In genomic region chr1:111201275-111202090, GRCh38 we compare ENCODE assay signal across 14 cellular contexts. TPM values are rescaled to one million over a fixed set of nuclear protein-coding genes. Genes with fewer than 3 reads are reported as not detected.
DNase-seq lines count a peak whose midpoint lies in the region; ATAC-seq, FAIRE-seq and TF ChIP-seq lines count a peak whose summit lies in the region.
"Had no signal": no experiment of that assay in that cellular context is flagged by ENCODE, and none has a peak within 500 bp of the region (broad histone marks: within the 10 kb centered on the region; RNA-seq: fewer than 3 reads in every experiment).

No MANE protein-coding gene starts in this region.

- no peak for TF ChIP-seq EP300 in K562 (IDR thresholded peaks at IDR 0.05; ENCODE audit: low read length)

- H3K9ac ChIP-seq in Karpas-422 (ENCODE audit: low read length) (no peak overlapping the region), K562 (ENCODE audit: insufficient read depth in 1 of 2, low read depth in 2 of 2, low read length in 2 of 2) (peak overlapping the region in 1 of 2 experiments; percentile 66; a peak in 1 of 4 replicates)

- H3K9me3 ChIP-seq in Karpas-422 (ENCODE audit: low read length): no peaks in the 10 kb centered on the region
- H3K9me3 ChIP-seq in K562 (replicated peaks; ENCODE audit: control insufficient read depth, insufficient read depth, low read depth, low read length): no peaks in the 10 kb centered on the region
- no peaks in the 10 kb centered on the region for H3K9me3 ChIP-seq in neutrophil
- H3K9me3 ChIP-seq: heart left ventricle, mucosa of descending colon had no signal

- H2AFZ ChIP-seq in Karpas-422 (ENCODE audit: low read length) (no peak overlapping the region), K562 (ENCODE audit: low read depth, low read length) (peak overlapping the region; percentile 2; the same call in 1 of the 2 replicates)

- peak; percentile 59 for FAIRE-seq in K562 (lab: Jason Lieb, UNC)
- FAIRE-seq: colon had no signal

- BruUV-seq in K562 (replicated peaks; lab: Mats Ljungman, UMichigan): no TSS peak

- ATAC-seq in K562: peak; percentile 14; the same call in 2 of the 3 replicates
- no peak for ATAC-seq in HG03139 (IDR thresholded peaks at IDR 0.05; ENCODE audit: unreplicated experiment)

- peak overlapping the region; percentile 88 for H3K27ac ChIP-seq in Karpas-422 (ENCODE audit: low read length)
- no peak overlapping the region for H3K27ac ChIP-seq in K562 (ENCODE audit: extremely low read depth, low read depth, low read length)
- peak overlapping the region; percentile 99 for H3K27ac ChIP-seq in neutrophil

- CTCF ChIA-PET in K562 (lab: Yijun Ruan, JAX; ENCODE audit: low intra/inter-chr PET ratio): no interaction called here
- CTCF ChIA-PET in HEK293T (lab: Yijun Ruan, JAX): no interaction called here

- H3K36me3 ChIP-seq in Karpas-422 (ENCODE audit: insufficient read depth, low read length) (peaks cover 12% of the 10 kb centered on the region; the same call in 1 of the 2 replicates), K562 (ENCODE audit: control insufficient read depth, insufficient read depth, low read length) (no peaks in the 10 kb centered on the region), neutrophil (peaks cover 26% of the 10 kb centered on the region)

- TF ChIP-seq CTCF in K562 (IDR thresholded peaks at IDR 0.05 in 2 of 3, conservative IDR thresholded peaks at IDR 0.05 in 1 of 3; ENCODE audit: insufficient read depth in 2 of 3, low read depth in 1 of 3, low read length in 3 of 3) (no peak), neutrophil (IDR thresholded peaks at IDR 0.05) (no peak)

- TF ChIP-seq RAD21 in K562 (CRISPR knock-in tag; conservative IDR thresholded peaks at IDR 0.05 in 1 of 2, IDR thresholded peaks at IDR 0.05 in 1 of 2): no peak

- no peak for TF ChIP-seq POLR2A in K562 (conservative IDR thresholded peaks at IDR 0.05)

- H3K4me2 ChIP-seq in Karpas-422 (ENCODE audit: low read depth, low read length, poor library complexity, severe bottlenecking) (no peak overlapping the region), K562 (ENCODE audit: insufficient read depth, low read length) (no peak overlapping the region)

- intact Hi-C loops in K562 (cut with micrococcal nuclease): no loop called here

- WGBS in K562 (ENCODE audit: insufficient coverage, low coverage, missing lambda C conversion rate): 28% methylated on average over 5 of the region's 5 CpGs

- peaks cover 34% of the 10 kb centered on the region for H3K79me2 ChIP-seq in Karpas-422 (ENCODE audit: low read length)
- H3K79me2 ChIP-seq in K562 (ENCODE audit: control insufficient read depth, insufficient read depth, low read length): no peaks in the 10 kb centered on the region

- peaks cover 68% of the 10 kb centered on the region for H3K4me1 ChIP-seq in Karpas-422 (ENCODE audit: low read length)
- peaks cover 23 to 29% of the 10 kb centered on the region in 2 experiments for H3K4me1 ChIP-seq in K562 (replicated peaks in 1 of 2; ENCODE audit: control insufficient read depth in 2 of 2, insufficient read depth in 2 of 2, low read length in 2 of 2)
- peaks cover 68 to 71% of the 10 kb centered on the region in 2 experiments for H3K4me1 ChIP-seq in neutrophil (ENCODE audit: control insufficient read depth in 1 of 2, insufficient read depth in 1 of 2, low read depth in 1 of 2, low read length in 1 of 2)

- in situ Hi-C loops in K562 (cut with MboI): no loop called here

- H3K9me1 ChIP-seq in K562 (ENCODE audit: control insufficient read depth, insufficient read depth, low read length): no peaks in the 10 kb centered on the region

- H3K9me2 ChIP-seq in Karpas-422 (replicated peaks; ENCODE audit: insufficient read depth, low read length): no peaks in the 10 kb centered on the region

- peak; percentile 52 for DNase-seq in ELF-1 (ENCODE audit: low read depth, low spot score)
- peak; percentile 44 for DNase-seq in Karpas-422
- DNase-seq in K562 (ENCODE audit: extremely low read depth in 1 of 4, low spot score in 3 of 4): peak; percentile 35 to 58 (median 48)
- DNase-seq in middle frontal gyrus (ENCODE audit: extremely low spot score, low spot score): no peak
- DNase-seq in NCI-H1436 treated with DMSO at 0.1 percent for 48 hours (lab: John Stamatoyannopoulos, UW): no peak
- DNase-seq in HEK293T (ENCODE audit: extremely low spot score): no peak
- DNase-seq: activated CD8-positive, alpha-beta memory T cell treated with anti-CD3 and anti-CD28 coated beads, Interleukin-2, amount 50 U/mL, for 48 hours; NCI-H2107; substantia nigra had no signal

- H3K4me3 ChIP-seq in Karpas-422 (ENCODE audit: low read length) (no peak overlapping the region), K562 (no peak overlapping the region), neutrophil (ENCODE audit: low read depth in 1 of 2, low read length in 1 of 2) (peak overlapping the region in 1 of 2 experiments; percentile 6)
- H3K4me3 ChIP-seq: mucosa of descending colon had no signal

- no peaks in the 10 kb centered on the region for H4K20me1 ChIP-seq in Karpas-422 (ENCODE audit: insufficient read depth, low read depth, low read length)
- no peaks in the 10 kb centered on the region for H4K20me1 ChIP-seq in K562 (replicated peaks; ENCODE audit: control insufficient read depth, insufficient read depth, low read length)

- H3K27me3 ChIP-seq in Karpas-422 (ENCODE audit: low read length) (no peaks in the 10 kb centered on the region), K562 (ENCODE audit: control insufficient read depth in 2 of 2, insufficient read depth in 2 of 2, low read length in 2 of 2) (peaks cover 0 to 5% of the 10 kb centered on the region in 2 experiments; a peak in 3 of 5 replicates), neutrophil (no peaks in the 10 kb centered on the region)

- POLR2A ChIA-PET in K562 (lab: Yijun Ruan, JAX): interaction anchor here (0.6 to 1.2 kb wide), 2 partner anchors 9 to 13 kb away, joined by 3 read pairs; no protein-coding TSS in a partner anchor
- POLR2A ChIA-PET in HEK293T (lab: Yijun Ruan, JAX): interaction anchor here (0.7 kb wide), 1 partner anchor 10 kb away, joined by 3 read pairs; no protein-coding TSS in a partner anchor

TF ChIP-seq in HEK293T, 16 proteins besides CTCF, POLR2A, EP300 and RAD21 (continues in another document):
- TF ChIP-seq PKNOX1 (IDR thresholded peaks at IDR 0.05): no peak
- TF ChIP-seq ELF4 (IDR thresholded peaks at IDR 0.05): no peak
- TF ChIP-seq CTBP1 (IDR thresholded peaks at IDR 0.05; ENCODE audit: borderline replicate concordance): no peak
- no peak for TF ChIP-seq ZNF384 (IDR thresholded peaks at IDR 0.05)
- TF ChIP-seq LEF1 (IDR thresholded peaks at IDR 0.05; ENCODE audit: borderline replicate concordance): no peak
- no peak for TF ChIP-seq SUZ12 (IDR thresholded peaks at IDR 0.05)
- no peak for TF ChIP-seq SP1 (IDR thresholded peaks at IDR 0.05)

RNA-seq across cellular contexts. Expression of gene DENND2D, which starts 1.0 kb away (rescaled TPM):
- total RNA-seq in Karpas-422 (2014; rRNA removed; shearing (Covaris generic); ENCODE audit: low replicate concordance): 80.2 and 90.9 TPM in 2 replicates
- total RNA-seq in K562 (2011; cell fraction: chromatin; rRNA removed; ENCODE audit: low replicate concordance): not detected in 2 replicates
- not detected in 2 replicates for total RNA-seq in K562 (2011; cell fraction: nucleolus; rRNA removed)
- total RNA-seq in K562 (2011; cell fraction: nucleoplasm; rRNA removed): not detected in 2 replicates
- total RNA-seq in K562 (2014; rRNA removed) (not detected in 2 replicates), K562 (2014; rRNA removed; fragmentation: Illumina TruSeq; extraction: Trizol) (not detected in 2 replicates), K562 (2015; rRNA removed; fragmentation: Illumina TruSeq; extraction: Trizol) (0.15 TPM in 1 of 2 replicates, not detected in the other), K562 (2021) (0.36 and 0.44 TPM in 2 replicates)
- polyA plus RNA-seq in K562 (2011; rRNA removed) (not detected in 2 replicates), K562 (2014; fragmentation: Illumina TruSeq; extraction: Trizol) (0.13 TPM in 1 of 2 replicates, not detected in the other), K562 (2014; fragmentation: Nextera tagmentation; extraction: Ambion mirVana) (under 1 TPM in 1 of 2 experiments, not detected in 1; 0.08 TPM), K562 (2014; rRNA removed) (not detected in 2 replicates)
- polyA plus RNA-seq in K562 (2011; cell fraction: cytosol; rRNA removed): 0.10 TPM in 1 of 2 replicates, not detected in the other
- polyA plus RNA-seq in K562 (2011; cell fraction: nucleus; rRNA removed): not detected in 2 replicates
- polyA plus RNA-seq in K562 (2012): 0.17 and 0.33 TPM in 2 replicates
- polyA minus RNA-seq in K562 (2011; rRNA and poly(A)+ RNA removed): 0.11 TPM in 1 of 2 replicates, not detected in the other
- polyA minus RNA-seq in K562 (2011; cell fraction: cytosol; rRNA and poly(A)+ RNA removed): not detected in 2 replicates
- polyA minus RNA-seq in K562 (2011; cell fraction: nucleus; rRNA and poly(A)+ RNA removed): 0.13 TPM in 1 of 2 replicates, not detected in the other

RNA-seq across cellular contexts. Expression of gene CHI3L2, which starts 26.0 kb away (rescaled TPM):
- total RNA-seq in Karpas-422 (2014; rRNA removed; shearing (Covaris generic); ENCODE audit: low replicate concordance): not detected in 2 replicates
- total RNA-seq in K562 (2011; cell fraction: chromatin; rRNA removed; ENCODE audit: low replicate concordance): not detected in 2 replicates
- not detected in 2 replicates for total RNA-seq in K562 (2011; cell fraction: nucleolus; rRNA removed)
- total RNA-seq in K562 (2011; cell fraction: nucleoplasm; rRNA removed): not detected in 2 replicates
- total RNA-seq in K562 (2014; rRNA removed) (not detected in 2 replicates), K562 (2014; rRNA removed; fragmentation: Illumina TruSeq; extraction: Trizol) (not detected in 2 replicates), K562 (2015; rRNA removed; fragmentation: Illumina TruSeq; extraction: Trizol) (0.07 TPM in 1 of 2 replicates, not detected in the other), K562 (2021) (0.27 TPM in 1 of 2 replicates, not detected in the other)
- polyA plus RNA-seq in K562 (2011; rRNA removed) (0.05 and 0.15 TPM in 2 replicates), K562 (2014; fragmentation: Illumina TruSeq; extraction: Trizol) (not detected in 2 replicates), K562 (2014; fragmentation: Nextera tagmentation; extraction: Ambion mirVana) (not detected), K562 (2014; rRNA removed) (0.22 TPM in 1 of 2 replicates, not detected in the other)
- 0.19 TPM in 1 of 2 replicates, not detected in the other for polyA plus RNA-seq in K562 (2011; cell fraction: cytosol; rRNA removed)
- polyA plus RNA-seq in K562 (2011; cell fraction: nucleus; rRNA removed): not detected in 2 replicates
- 0.12 and 0.15 TPM in 2 replicates for polyA plus RNA-seq in K562 (2012)
- polyA minus RNA-seq in K562 (2011; rRNA and poly(A)+ RNA removed): not detected in 2 replicates
- not detected in 2 replicates for polyA minus RNA-seq in K562 (2011; cell fraction: cytosol; rRNA and poly(A)+ RNA removed)
- polyA minus RNA-seq in K562 (2011; cell fraction: nucleus; rRNA and poly(A)+ RNA removed): not detected in 2 replicates

Comparison
In these comparisons a context has a peak if more than half of its experiments do, and no peak if none do; other contexts are left out.
1. DNase-seq: peak in ELF-1 (single experiment), Karpas-422 (single experiment) and K562 (4 of 4); none in middle frontal gyrus (single experiment), NCI-H1436 treated with DMSO at 0.1 percent for 48 hours (single experiment) and HEK293T (single experiment).
2. RNA of gene DENND2D, which starts 1.0 kb away (total RNA-seq): 80.2 to 90.9 TPM in Karpas-422; 0.15 to 0.44 TPM in K562; every median in the first group is over 10 times any median in the second.